14 cellular contexts compared by ENCODE assay signal in the genomic region with DNA sequence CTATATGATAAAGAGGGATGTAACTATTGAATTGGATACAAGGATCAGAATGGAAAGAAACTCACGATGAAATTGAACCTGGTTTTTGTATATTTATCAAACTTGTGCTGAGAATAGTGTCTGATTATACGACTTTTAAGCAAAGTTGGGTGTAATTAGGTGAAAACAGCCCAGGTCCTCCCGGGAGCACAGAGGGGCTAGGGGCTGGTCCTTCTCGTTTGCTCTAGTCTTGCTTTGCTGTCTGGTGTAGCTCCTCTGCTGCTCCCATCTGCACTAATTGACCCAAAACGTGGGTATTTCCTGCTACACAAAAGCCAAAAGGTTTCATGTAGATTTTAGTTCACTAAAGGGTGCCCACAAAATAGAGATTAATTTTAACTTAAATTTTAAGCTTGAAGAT. TPM values are rescaled to one million over a fixed set of nuclear protein-coding genes. Genes with fewer than 3 reads are reported as not detected.
DNase-seq lines count a peak whose midpoint lies in the region; ATAC-seq, FAIRE-seq and TF ChIP-seq lines count a peak whose summit lies in the region.
"Had no signal": no experiment of that assay in that cellular context is flagged by ENCODE, and none has a peak within 500 bp of the region (broad histone marks: within the 10 kb centered on the region; RNA-seq: fewer than 3 reads in every experiment).

No MANE protein-coding gene starts in this region.

- H3F3A ChIP-seq in GM23248 (ENCODE audit: insufficient read depth) (peaks cover 49% of the 10 kb centered on the region), PC-9 (ENCODE audit: insufficient read depth, low read depth) (peaks cover 12% of the 10 kb centered on the region; the same call in 1 of the 2 replicates), smooth muscle cell (ENCODE audit: low read depth) (peaks cover 8% of the 10 kb centered on the region)

- H3K4me3 ChIP-seq in GM23248 (no peak overlapping the region), PC-9 (no peak overlapping the region), endothelial cell of umbilical vein (replicated peaks in 1 of 3; ENCODE audit: insufficient read depth in 1 of 3, low read depth in 1 of 3, low read length in 3 of 3) (no peak overlapping the region), smooth muscle cell (no peak overlapping the region)
- H3K4me3 ChIP-seq: BLaER1 had no signal

- 87 to 88% methylated on average over 5 of the region's 5 CpGs for WGBS in GM23248 (ENCODE audit: low coverage in 1 of 2, low lambda C conversion rate in 2 of 2, missing lambda C conversion rate in 2 of 2), 2 experiments
- 85% methylated on average over 5 of the region's 5 CpGs for WGBS in smooth muscle cell (ENCODE audit: low lambda C conversion rate)

- H3K9me1 ChIP-seq in endothelial cell of umbilical vein (replicated peaks; ENCODE audit: control insufficient read depth, extremely low read depth, insufficient read depth, low read length), result no peaks in the 10 kb centered on the region

- peak overlapping the region; percentile 78 for H3K27ac ChIP-seq in GM23248
- peak overlapping the region; percentile 70 for H3K27ac ChIP-seq in PC-9
- peak overlapping the region; percentile 85 for H3K27ac ChIP-seq in endothelial cell of umbilical vein (ENCODE audit: insufficient read depth, low read depth, low read length)
- peak overlapping the region; percentile 95 for H3K27ac ChIP-seq in smooth muscle cell (ENCODE audit: low read depth)
- H3K27ac ChIP-seq: BLaER1 had no signal

- intact Hi-C loops in PC-9 (cut with micrococcal nuclease; ENCODE audit: unreplicated experiment), result no loop called here
- intact Hi-C loops in endothelial cell of umbilical vein (cut with micrococcal nuclease), result loop anchor here (1.0 kb wide), 1 partner anchor 66 kb away; the partner anchor contains the start of gene POLE4

- ATAC-seq in GM21390 (IDR thresholded peaks at IDR 0.05; ENCODE audit: unreplicated experiment), result no peak

- in situ Hi-C loops in GM23248 (cut with MboI), result no loop called here

- H3K4me2 ChIP-seq in GM23248 (ENCODE audit: unreplicated experiment) (peak overlapping the region; percentile 38), PC-9 (peak overlapping the region; percentile 8), endothelial cell of umbilical vein (ENCODE audit: insufficient read depth, low read length) (peak overlapping the region; percentile 48), smooth muscle cell (peak overlapping the region; percentile 49)
- H3K4me2 ChIP-seq: BLaER1 had no signal

- CTCF ChIA-PET in PC-9 (lab: Charles Lee) (interaction anchor here (0.8 kb wide), 1 partner anchor 179 kb away, joined by 5 read pairs; no protein-coding TSS in a partner anchor), endothelial cell of umbilical vein (lab: Charles Lee) (interaction anchor here (1.4 to 3.0 kb wide), 2 partner anchors 16 to 27 kb away, joined by 4 to 9 read pairs; no protein-coding TSS in a partner anchor)

- FAIRE-seq in endothelial cell of umbilical vein (lab: Jason Lieb, UNC), result no peak

- peaks cover 49% of the 10 kb centered on the region for H3K36me3 ChIP-seq in GM23248 (ENCODE audit: low read depth)
- H3K36me3 ChIP-seq in PC-9 (ENCODE audit: low read depth), result peaks cover 31% of the 10 kb centered on the region
- no peaks in the 10 kb centered on the region for H3K36me3 ChIP-seq in endothelial cell of umbilical vein (ENCODE audit: control insufficient read depth in 2 of 2, extremely low read depth in 1 of 2, insufficient read depth in 2 of 2, low read length in 2 of 2)
- H3K36me3 ChIP-seq in smooth muscle cell (ENCODE audit: low read depth), result no peaks in the 10 kb centered on the region

- TSS peak; percentile 12 for BruUV-seq in PC-9 (replicated peaks; lab: Mats Ljungman, UMichigan)
- BruUV-seq in endothelial cell of umbilical vein (replicated peaks; lab: Mats Ljungman, UMichigan), result TSS peak; percentile 84

- DNase-seq in GM23248, result no peak
- no peak for DNase-seq in PC-9
- DNase-seq in endothelial cell of umbilical vein (ENCODE audit: low read depth, low spot score), result peak; percentile 16
- no peak for DNase-seq in smooth muscle cell (lab: John Stamatoyannopoulos, UW; ENCODE audit: unreplicated experiment)
- no peak for DNase-seq in HK-2 (ENCODE audit: unreplicated experiment)
- DNase-seq in DMS53 (lab: John Stamatoyannopoulos, UW), result no peak
- DNase-seq: CD8-positive, alpha-beta memory T cell; MM.1S; NCI-H1105; NCI-H1694 treated with DMSO at 0.1 percent for 48 hours; NCI-H446; Right ventricle myocardium superior had no signal

- no peak overlapping the region for H3K9ac ChIP-seq in GM23248
- no peak overlapping the region for H3K9ac ChIP-seq in endothelial cell of umbilical vein (replicated peaks; ENCODE audit: extremely low read depth, insufficient read depth, low read length)
- peak overlapping the region; percentile 63 for H3K9ac ChIP-seq in smooth muscle cell (ENCODE audit: low read depth)
- H3K9ac ChIP-seq: BLaER1 had no signal

- no peak for TF ChIP-seq CTCF in PC-9 (conservative IDR thresholded peaks at IDR 0.05)
- no peak for TF ChIP-seq CTCF in endothelial cell of umbilical vein (IDR thresholded peaks at IDR 0.05; ENCODE audit: extremely low read depth in 1 of 2, insufficient read depth in 1 of 2, low read depth in 1 of 2, low read length in 2 of 2)
- no peak for TF ChIP-seq CTCF in smooth muscle cell (IDR thresholded peaks at IDR 0.05; ENCODE audit: borderline replicate concordance, insufficient read depth, poor library complexity, severe bottlenecking)

- no peak overlapping the region for H2AFZ ChIP-seq in GM23248
- no peak overlapping the region for H2AFZ ChIP-seq in PC-9
- no peak overlapping the region for H2AFZ ChIP-seq in endothelial cell of umbilical vein (ENCODE audit: low read depth, low read length)
- H2AFZ ChIP-seq in smooth muscle cell (ENCODE audit: low read depth), result no peak overlapping the region

- no peaks in the 10 kb centered on the region for H3K9me2 ChIP-seq in GM23248 (ENCODE audit: insufficient read depth)
- H3K9me2 ChIP-seq in PC-9 (ENCODE audit: insufficient read depth), result no peaks in the 10 kb centered on the region

- POLR2A ChIA-PET in PC-9 (lab: Charles Lee; ENCODE audit: unreplicated experiment) (no interaction called here), endothelial cell of umbilical vein (lab: Charles Lee) (no interaction called here)

- H4K20me1 ChIP-seq in GM23248 (ENCODE audit: insufficient read depth) (no peaks in the 10 kb centered on the region), PC-9 (ENCODE audit: insufficient read depth) (no peaks in the 10 kb centered on the region), endothelial cell of umbilical vein (replicated peaks; ENCODE audit: control insufficient read depth, extremely low read depth, insufficient read depth, low read length) (no peaks in the 10 kb centered on the region), smooth muscle cell (ENCODE audit: low read depth) (no peaks in the 10 kb centered on the region)

- H3K79me2 ChIP-seq in GM23248 (ENCODE audit: insufficient read depth), result no peaks in the 10 kb centered on the region
- no peaks in the 10 kb centered on the region for H3K79me2 ChIP-seq in PC-9 (ENCODE audit: low read depth)
- no peaks in the 10 kb centered on the region for H3K79me2 ChIP-seq in endothelial cell of umbilical vein (ENCODE audit: control insufficient read depth, insufficient read depth, low read length)
- no peaks in the 10 kb centered on the region for H3K79me2 ChIP-seq in smooth muscle cell (ENCODE audit: low read depth)

- H3K27me3 ChIP-seq in GM23248 (replicated peaks; ENCODE audit: insufficient read depth) (no peaks in the 10 kb centered on the region), PC-9 (ENCODE audit: insufficient read depth, low read depth) (no peaks in the 10 kb centered on the region), endothelial cell of umbilical vein (ENCODE audit: control insufficient read depth in 2 of 2, insufficient read depth in 2 of 2, low read length in 2 of 2) (no peaks in the 10 kb centered on the region), smooth muscle cell (ENCODE audit: low read depth) (no peaks in the 10 kb centered on the region)
- H3K27me3 ChIP-seq: BLaER1 had no signal

- H3K9me3 ChIP-seq in GM23248 (ENCODE audit: low read depth) (no peaks in the 10 kb centered on the region), PC-9 (ENCODE audit: insufficient read depth, low read depth) (peaks cover 5% of the 10 kb centered on the region; the same call in 1 of the 2 replicates), endothelial cell of umbilical vein (replicated peaks; ENCODE audit: control insufficient read depth, insufficient read depth, low read length) (no peaks in the 10 kb centered on the region), smooth muscle cell (replicated peaks; ENCODE audit: low read depth) (no peaks in the 10 kb centered on the region)
- H3K9me3 ChIP-seq: BLaER1 had no signal

- TF ChIP-seq POLR2A in endothelial cell of umbilical vein (IDR thresholded peaks at IDR 0.05; ENCODE audit: low read depth, low read length), result no peak

- dilution Hi-C loops in endothelial cell of umbilical vein (cut with MboI; ENCODE audit: extremely low pct_ligation_motif_present, low sequenced_read_pairs), result no loop called here

- H3K4me1 ChIP-seq in GM23248 (ENCODE audit: insufficient read depth), result peaks cover 48% of the 10 kb centered on the region
- peaks cover 24% of the 10 kb centered on the region for H3K4me1 ChIP-seq in PC-9 (replicated peaks; ENCODE audit: insufficient read depth)
- peaks cover 22% of the 10 kb centered on the region for H3K4me1 ChIP-seq in endothelial cell of umbilical vein (ENCODE audit: control insufficient read depth, extremely low read depth, insufficient read depth, low read length)
- H3K4me1 ChIP-seq in smooth muscle cell (ENCODE audit: low read depth), result peaks cover 4% of the 10 kb centered on the region
- H3K4me1 ChIP-seq: BLaER1 had no signal

TF ChIP-seq in endothelial cell of umbilical vein, 7 proteins besides CTCF, POLR2A, EP300 and RAD21 (continues in another document):
- TF ChIP-seq MYC (IDR thresholded peaks at IDR 0.05; ENCODE audit: low read depth, low read length), result no peak
- no peak for TF ChIP-seq POLR2AphosphoS5 (IDR thresholded peaks at IDR 0.05; ENCODE audit: insufficient read depth, low read depth, low read length)
- TF ChIP-seq GATA2 (IDR thresholded peaks at IDR 0.05; ENCODE audit: insufficient read depth, insufficient read length, low read depth, low read length), result no peak

RNA-seq across cellular contexts. Expression of gene HK2, which starts 58.7 kb away (rescaled TPM):
- 21.9 and 24.2 TPM in 2 replicates for total RNA-seq in GM23248 (2014; rRNA removed; shearing (Covaris generic))
- 23.9 and 25.3 TPM in 2 replicates for polyA plus RNA-seq in GM23248 (2016; fragmentation: Nextera tagmentation; extraction: Ambion mirVana)
- 7.8 and 13.5 TPM in 2 replicates for total RNA-seq in PC-9 (2021)
- total RNA-seq in endothelial cell of umbilical vein, result 11.0 and 13.0 TPM in 2 replicates
- polyA plus RNA-seq in endothelial cell of umbilical vein, result 2.4 and 3.4 TPM in 2 replicates
- polyA plus RNA-seq in endothelial cell of umbilical vein (2011; cell fraction: cytosol; rRNA removed), result 4.3 and 5.7 TPM in 2 replicates
- 6.9 and 9.8 TPM in 2 replicates for polyA plus RNA-seq in endothelial cell of umbilical vein (2011; cell fraction: nucleus; rRNA removed)
- 7.2 and 9.5 TPM in 2 replicates for polyA plus RNA-seq in endothelial cell of umbilical vein (2012)
- 12.5 and 13.1 TPM in 2 replicates for polyA minus RNA-seq in endothelial cell of umbilical vein
- polyA minus RNA-seq in endothelial cell of umbilical vein (2011; cell fraction: cytosol; rRNA and poly(A)+ RNA removed), result 37.8 TPM
- 5.6 TPM in 2 replicates for polyA minus RNA-seq in endothelial cell of umbilical vein (2011; cell fraction: nucleus; rRNA and poly(A)+ RNA removed)
- 31.5 and 38.0 TPM in 2 replicates for total RNA-seq in smooth muscle cell
- 20.3 and 23.2 TPM in 2 replicates for polyA plus RNA-seq in smooth muscle cell
